In genomic region chr11:44832452-44832851, GRCh38 we compare ENCODE assay signal across 1 cellular context.
TF ChIP-seq lines count a peak whose summit lies in the region.

No MANE protein-coding gene starts in this region.

TF ChIP-seq in H1, 55 proteins besides CTCF, POLR2A, EP300 and RAD21:
- TF ChIP-seq CBX5 (IDR thresholded peaks at IDR 0.05; ENCODE audit: low read depth, low read length) (no peak), RXRA (IDR thresholded peaks at IDR 0.05; ENCODE audit: insufficient read depth, low read depth, low read length) (no peak), SRF (IDR thresholded peaks at IDR 0.05; ENCODE audit: low read depth, low read length) (no peak), NANOG (IDR thresholded peaks at IDR 0.05; ENCODE audit: insufficient read depth, low read depth, low read length, poor library complexity, severe bottlenecking) (no peak), BRCA1 (IDR thresholded peaks at IDR 0.05; ENCODE audit: low read depth, low read length) (no peak)
TF ChIP-seq in H1: peak in this region for 0.
